ENCODE assay signal across 20 cellular contexts in genomic region chr6:134503542-134504281, GRCh38.
DNase-seq lines count a peak whose midpoint lies in the region; ATAC-seq and TF ChIP-seq lines count a peak whose summit lies in the region.
"Had no signal": no experiment of that assay in that cellular context is flagged by ENCODE, and none has a peak within 500 bp of the region (broad histone marks: within the 10 kb centered on the region; RNA-seq: fewer than 3 reads in every experiment).

No MANE protein-coding gene starts in this region.

- H3K9me3 ChIP-seq in DND-41 (ENCODE audit: insufficient read depth, low read length, severe bottlenecking) (no peaks in the 10 kb centered on the region), stomach (no peaks in the 10 kb centered on the region)

- H3K27me3 Mint-ChIP-seq in T-cell: no peaks in the 10 kb centered on the region

- ATAC-seq in DND-41 (ENCODE audit: insufficient read depth, low read depth) (no peak), T-cell (replicated peaks in 1 of 4) (no peak), HG02840 (IDR thresholded peaks at IDR 0.05; ENCODE audit: low FRiP score, unreplicated experiment) (no peak)

- TF ChIP-seq EP300 in stomach (IDR thresholded peaks at IDR 0.05): no peak

- no peaks in the 10 kb centered on the region for H4K20me1 ChIP-seq in DND-41 (ENCODE audit: insufficient read depth, low read length)

- H3K4me3 Mint-ChIP-seq in T-cell: no peak overlapping the region
- H3K4me3 Mint-ChIP-seq: nephron had no signal

- no peak for TF ChIP-seq CTCF in DND-41 (IDR thresholded peaks at IDR 0.05; ENCODE audit: borderline replicate concordance, extremely low read depth, low read length, poor library complexity, severe bottlenecking)
- no peak for TF ChIP-seq CTCF in fibroblast of the aortic adventitia (IDR thresholded peaks at IDR 0.05; ENCODE audit: insufficient read depth, low read length)
- no peak for TF ChIP-seq CTCF in stomach (IDR thresholded peaks at IDR 0.05)

- no peak overlapping the region for H3K27ac Mint-ChIP-seq in T-cell
- H3K27ac Mint-ChIP-seq: progenitor cell of endocrine pancreas had no signal

- no peaks in the 10 kb centered on the region for H3K27me3 ChIP-seq in DND-41 (ENCODE audit: insufficient read depth, low read length, poor library complexity)
- no peaks in the 10 kb centered on the region for H3K27me3 ChIP-seq in stomach

- H3K4me1 ChIP-seq in DND-41 (ENCODE audit: insufficient read depth, low read length) (peaks cover 9% of the 10 kb centered on the region), stomach (peaks cover 5 to 11% (median 10%) of the 10 kb centered on the region in 4 donors)

- H3K4me2 ChIP-seq in DND-41 (ENCODE audit: insufficient read depth, low read length): no peak overlapping the region
- H3K4me2 ChIP-seq: smooth muscle cell had no signal

- H3K4me1 Mint-ChIP-seq in T-cell: peaks cover 0 to 6% (median 2%) of the 10 kb centered on the region in 3 donors

- intact Hi-C loops in stomach (cut with DNase I; ENCODE audit: low total_unique reads): no loop called here

- no peaks in the 10 kb centered on the region for H3K36me3 Mint-ChIP-seq in T-cell

- H3K4me3 ChIP-seq in DND-41 (ENCODE audit: low read depth in 1 of 2, low read length in 2 of 2): no peak overlapping the region
- no peak overlapping the region for H3K4me3 ChIP-seq in fibroblast of the aortic adventitia (ENCODE audit: low read depth, low read length)
- no peak overlapping the region for H3K4me3 ChIP-seq in stomach
- H3K4me3 ChIP-seq: smooth muscle cell had no signal

- no peak for DNase-seq in DND-41
- DNase-seq in astrocyte of the hippocampus (ENCODE audit: low read depth, low spot score): peak; percentile 36
- DNase-seq in fibroblast of the aortic adventitia (ENCODE audit: low read depth): peak; percentile 11
- no peak for DNase-seq in stomach
- DNase-seq in NCI-H1092 treated with DMSO at 0.1 percent for 48 hours (lab: John Stamatoyannopoulos, UW): no peak
- no peak for DNase-seq in T-cell
- DNase-seq: activated CD4-positive, alpha-beta T cell treated with anti-CD3 and anti-CD28 coated beads, Interleukin-2, amount 50 U/mL, for 48 hours; activated naive CD4-positive, alpha-beta T cell; activated T-cell treated with anti-CD3 and anti-CD28 coated beads for 4 hours; amniotic stem cell; effector memory CD4-positive, alpha-beta T cell; NCI-H1436 treated with DMSO at 0.1 percent for 48 hours; NCI-H69; SHP77 treated with DMSO at 0.1 percent for 48 hours; stimulated activated CD4-positive, alpha-beta T cell treated with anti-CD3 and anti-CD28 coated beads, Interleukin-4, amount 100 ng/mL, for 24 hours; WERI-Rb-1 had no signal

- no peak for TF ChIP-seq POLR2A in stomach (IDR thresholded peaks at IDR 0.05)

- CTCF ChIA-PET in T-cell (lab: Charles Lee): no interaction called here

- no peaks in the 10 kb centered on the region for H3K36me3 ChIP-seq in DND-41 (ENCODE audit: insufficient read depth, low read length)
- no peaks in the 10 kb centered on the region for H3K36me3 ChIP-seq in stomach
- H3K36me3 ChIP-seq: WERI-Rb-1 had no signal

- H2AFZ ChIP-seq in DND-41 (ENCODE audit: low read depth, low read length): 0 out of 2 replicates have a peak overlapping the region, but pooled peaks have one; percentile 21

- no peaks in the 10 kb centered on the region for H3K79me2 ChIP-seq in DND-41 (ENCODE audit: insufficient read depth, low read length)

- WGBS in stomach, 5 donors: 69 to 87% (median 80%) methylated on average over 5 to 8 of the region's 8 CpGs

- H3K9me3 Mint-ChIP-seq in T-cell: no peaks in the 10 kb centered on the region
- H3K9me3 Mint-ChIP-seq: nephron had no signal

- POLR2A ChIA-PET in T-cell (lab: Charles Lee): no interaction called here

- H3K9ac ChIP-seq in DND-41 (ENCODE audit: low read depth, low read length): no peak overlapping the region

- no peak overlapping the region for H3K27ac ChIP-seq in DND-41 (ENCODE audit: low read length)
- H3K27ac ChIP-seq in stomach: peak overlapping the region in 4 of 5 donors; percentile 63 to 72 (median 68)
- H3K27ac ChIP-seq: WERI-Rb-1 had no signal

Comparison
In these comparisons a context has a peak if more than half of its experiments do, and no peak if none do; other contexts are left out.
1. DNase-seq: peak in astrocyte of the hippocampus (single experiment) and fibroblast of the aortic adventitia (single experiment); none in DND-41 (single experiment), stomach (single experiment), NCI-H1092 treated with DMSO at 0.1 percent for 48 hours (single experiment) and T-cell (0 of 34).